Comparison of ENCODE assay signal across 1 cellular context in genomic region chr5:65566505-65566904, GRCh38.
TF ChIP-seq lines count a peak whose summit lies in the region.

No MANE protein-coding gene starts in this region.

TF ChIP-seq in HepG2, 621 proteins besides CTCF, POLR2A, EP300 and RAD21:
- TF ChIP-seq HNRNPK (IDR thresholded peaks at IDR 0.05; ENCODE audit: low read depth, low read length, poor library complexity, severe bottlenecking) (peak; percentile 67), KLF9 (CRISPR knock-in tag; IDR thresholded peaks at IDR 0.05; ENCODE audit: low read depth) (no peak)
TF ChIP-seq in HepG2: peak in this region for 1.
